Comparison of ENCODE assay signal across 11 cellular contexts in genomic region chr1:204466416-204467405, GRCh38. TPM values are rescaled to one million over a fixed set of nuclear protein-coding genes. Genes with fewer than 3 reads are reported as not detected.
DNase-seq lines count a peak whose midpoint lies in the region; ATAC-seq and TF ChIP-seq lines count a peak whose summit lies in the region.
"Had no signal": no experiment of that assay in that cellular context is flagged by ENCODE, and none has a peak within 500 bp of the region (broad histone marks: within the 10 kb centered on the region; RNA-seq: fewer than 3 reads in every experiment).

No MANE protein-coding gene starts in this region.

- DNase-seq in DMS 273 (lab: John Stamatoyannopoulos, UW; ENCODE audit: unreplicated experiment): peak; percentile 35
- DNase-seq in DMS 273 treated with DMSO at 0.1 percent for 48 hours (lab: John Stamatoyannopoulos, UW): no peak
- peak; percentile 34 for DNase-seq in astrocyte of the hippocampus (ENCODE audit: low read depth, low spot score)
- no peak for DNase-seq in right lobe of liver
- peak; percentile 96 for DNase-seq in superior temporal gyrus (ENCODE audit: extremely low spot score)
- no peak for DNase-seq in NCI-H82 (lab: John Stamatoyannopoulos, UW)
- no peak for DNase-seq in NCI-H69 (lab: John Stamatoyannopoulos, UW)
- DNase-seq: NCI-H510A treated with DMSO at 0.1 percent for 48 hours had no signal

- intact Hi-C loops in right lobe of liver (cut with DNase I): no loop called here

- no peaks in the 10 kb centered on the region for H3K4me1 ChIP-seq in right lobe of liver

- no peaks in the 10 kb centered on the region for H3K9me3 ChIP-seq in right lobe of liver

- WGBS in right lobe of liver (ENCODE audit: insufficient coverage, low coverage, low lambda C conversion rate, missing lambda C conversion rate): 26% methylated on average over 8 of the region's 17 CpGs

- no peak for TF ChIP-seq CTCF in right lobe of liver (IDR thresholded peaks at IDR 0.05)

- H3K4me3 ChIP-seq in right lobe of liver: no peak overlapping the region

- ATAC-seq in right lobe of liver: no peak
- ATAC-seq in GM19023 (IDR thresholded peaks at IDR 0.05; ENCODE audit: unreplicated experiment): no peak
- ATAC-seq: WTC11 had no signal

- H3K36me3 ChIP-seq in right lobe of liver: no peaks in the 10 kb centered on the region

- H3K27ac ChIP-seq in right lobe of liver: peak overlapping the region in 2 of 3 donors; percentile 8 to 33
- H3K27ac ChIP-seq: 22Rv1 had no signal

- TF ChIP-seq POLR2A in right lobe of liver (IDR thresholded peaks at IDR 0.05): no peak

- H3K27me3 ChIP-seq in right lobe of liver: no peaks in the 10 kb centered on the region

RNA-seq across cellular contexts. Expression of gene PIK3C2B, which starts 27.9 kb away (rescaled TPM):
- total RNA-seq in right lobe of liver: 10 to 100 TPM in 3 of 6 experiments, 1 to 10 TPM in 3; 7.6 to 18.5 (median 10.1) TPM

RNA-seq across cellular contexts. Expression of gene MDM4, which starts 49.5 kb away (rescaled TPM):
- total RNA-seq in right lobe of liver: 10 to 100 TPM; 21.0 to 37.6 (median 25.3) TPM

RNA-seq across cellular contexts. Expression of gene PPP1R15B, which starts 55.1 kb away (rescaled TPM):
- total RNA-seq in right lobe of liver: 10 to 100 TPM; 28.6 to 43.6 (median 34.3) TPM

Comparison
In these comparisons a context has a peak if more than half of its experiments do, and no peak if none do; other contexts are left out.
1. DNase-seq: peak in DMS 273 (single experiment), astrocyte of the hippocampus (single experiment) and superior temporal gyrus (single experiment); none in DMS 273 treated with DMSO at 0.1 percent for 48 hours (single experiment), right lobe of liver (0 of 3), NCI-H82 (single experiment) and NCI-H69 (single experiment).